Comparison of ENCODE assay signal across 1 cellular context in genomic region chr6:21773199-21773974, GRCh38.
TF ChIP-seq lines count a peak whose summit lies in the region.

No MANE protein-coding gene starts in this region.

TF ChIP-seq in IMR-90, 13 proteins besides CTCF, POLR2A, EP300 and RAD21:
- TF ChIP-seq MAZ (IDR thresholded peaks at IDR 0.05; ENCODE audit: borderline replicate concordance, low read depth, low read length): no peak
- no peak for TF ChIP-seq RCOR1 (IDR thresholded peaks at IDR 0.05; ENCODE audit: insufficient replicate concordance, low read length)
- no peak for TF ChIP-seq FOS (IDR thresholded peaks at IDR 0.05; ENCODE audit: low read depth, low read length)
- TF ChIP-seq SMC3 (IDR thresholded peaks at IDR 0.05; ENCODE audit: low read depth, low read length): no peak
- TF ChIP-seq RFX5 (IDR thresholded peaks at IDR 0.05; ENCODE audit: low read depth, low read length): no peak
- no peak for TF ChIP-seq ELK1 (IDR thresholded peaks at IDR 0.05; ENCODE audit: borderline replicate concordance, low read depth, low read length)
- TF ChIP-seq MAFK (IDR thresholded peaks at IDR 0.05; ENCODE audit: low read depth, low read length): no peak
- TF ChIP-seq CHD1 (IDR thresholded peaks at IDR 0.05; ENCODE audit: low read depth, low read length): no peak
- TF ChIP-seq MXI1 (IDR thresholded peaks at IDR 0.05; ENCODE audit: borderline replicate concordance, low read depth, low read length): no peak
